Comparison of ENCODE assay signal across 1 cellular context in the genomic region with DNA sequence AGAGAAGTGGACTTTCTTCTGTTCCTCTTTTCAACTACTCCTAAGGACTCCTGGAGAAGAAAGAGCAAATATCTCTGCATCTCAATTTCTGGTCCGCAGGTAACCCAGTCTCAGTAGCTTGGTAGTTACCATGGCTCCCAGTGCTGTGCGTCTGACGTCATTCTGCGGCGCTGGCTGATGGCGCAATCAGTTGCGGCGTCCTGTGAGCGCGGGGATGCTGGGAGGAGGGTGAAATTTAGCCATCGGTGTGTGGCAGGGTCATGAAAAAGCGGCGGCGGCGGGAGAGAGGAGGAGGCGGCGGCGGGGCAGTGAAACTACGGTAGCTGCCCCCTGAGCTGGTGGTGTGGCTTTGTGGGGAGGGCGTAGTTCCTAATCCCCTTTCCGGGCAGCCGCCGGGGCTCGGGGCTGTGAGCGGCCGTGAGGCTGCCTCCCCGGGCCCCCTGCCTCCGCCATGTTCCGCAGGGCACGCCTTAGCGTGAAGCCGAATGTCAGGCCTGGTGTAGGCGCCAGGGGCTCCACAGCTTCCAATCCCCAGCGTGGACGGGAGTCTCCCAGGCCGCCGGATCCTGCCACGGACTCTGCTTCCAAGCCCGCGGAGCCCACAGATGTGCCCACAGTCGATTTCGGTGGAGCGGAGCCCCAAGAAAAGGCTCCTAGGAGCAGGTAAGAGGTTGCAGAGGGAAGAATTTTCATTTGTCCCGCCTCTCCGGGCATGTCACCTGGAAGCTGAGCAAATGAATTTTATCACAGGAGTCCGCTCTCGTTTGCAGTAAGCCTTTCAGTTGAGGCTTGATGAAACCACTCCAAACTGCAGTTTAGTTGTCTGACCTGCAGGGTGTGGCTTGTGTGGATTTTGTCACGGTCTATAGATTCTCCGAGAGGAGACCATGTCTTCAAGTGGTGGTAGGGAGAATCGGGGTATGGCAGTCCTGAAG.
A peak's percentile ranks its signal among the peaks of the same experiment; 100 is the strongest.
TF ChIP-seq lines count a peak whose summit lies in the region.

A gene with protein sequence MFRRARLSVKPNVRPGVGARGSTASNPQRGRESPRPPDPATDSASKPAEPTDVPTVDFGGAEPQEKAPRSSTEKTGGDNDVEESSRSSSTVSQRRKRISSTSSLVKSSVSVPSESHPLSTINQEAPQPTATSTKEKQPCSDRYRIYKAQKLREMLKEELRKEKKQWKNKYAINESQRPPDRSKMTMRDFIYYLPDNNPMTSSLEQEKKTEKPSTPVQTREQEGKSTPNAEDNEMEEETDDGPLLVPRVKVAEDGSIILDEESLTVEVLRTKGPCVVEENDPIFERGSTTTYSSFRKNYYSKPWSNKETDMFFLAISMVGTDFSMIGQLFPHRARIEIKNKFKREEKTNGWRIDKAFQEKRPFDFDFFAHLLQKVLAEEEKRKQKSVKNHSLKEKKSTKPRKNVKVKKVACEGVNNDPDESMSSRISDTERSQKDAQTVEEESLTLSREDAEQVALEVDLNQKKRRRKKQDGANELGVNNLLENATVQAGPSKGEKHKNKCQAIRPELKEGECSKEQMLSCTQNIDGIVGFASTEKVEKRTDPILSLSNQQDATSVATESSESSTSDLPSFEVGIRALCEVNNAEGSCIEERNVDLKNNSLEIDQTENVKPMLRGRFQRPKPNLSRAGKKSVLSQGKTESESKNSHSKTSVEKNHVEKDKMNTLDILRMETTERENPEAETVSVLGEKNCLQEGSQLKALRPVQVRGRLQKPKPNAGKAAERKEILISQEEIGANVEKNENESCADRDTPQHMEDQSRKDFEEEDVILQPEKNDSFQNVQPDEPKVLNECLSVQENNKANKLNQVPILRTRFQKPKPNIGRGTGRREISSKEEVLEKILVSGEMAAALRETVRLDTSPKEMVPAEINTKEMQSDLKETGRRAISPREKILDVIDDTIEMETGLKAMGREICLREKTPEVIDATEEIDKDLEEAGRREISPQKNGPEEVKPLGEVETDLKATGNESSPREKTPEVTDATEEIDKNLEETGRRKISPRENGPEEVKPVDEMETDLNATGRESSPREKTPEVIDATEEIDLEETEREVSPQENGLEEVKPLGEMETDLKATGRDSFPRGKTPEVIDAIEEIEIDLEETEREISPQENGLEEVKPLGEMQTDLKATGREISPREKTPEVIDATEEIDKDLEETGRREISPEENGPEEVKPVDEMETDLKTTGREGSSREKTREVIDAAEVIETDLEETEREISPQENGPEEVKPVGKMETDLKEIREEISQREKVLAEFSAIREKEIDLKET (N-terminal part only) (plus strand): TSS at position 225 of the 935 bp plus-strand sequence. CDS start 227 bp downstream, at position 452.

TF ChIP-seq in K562, 482 proteins besides CTCF, POLR2A, EP300 and RAD21 (continued from another document and continues in another):
- TF ChIP-seq, protein P1, sequence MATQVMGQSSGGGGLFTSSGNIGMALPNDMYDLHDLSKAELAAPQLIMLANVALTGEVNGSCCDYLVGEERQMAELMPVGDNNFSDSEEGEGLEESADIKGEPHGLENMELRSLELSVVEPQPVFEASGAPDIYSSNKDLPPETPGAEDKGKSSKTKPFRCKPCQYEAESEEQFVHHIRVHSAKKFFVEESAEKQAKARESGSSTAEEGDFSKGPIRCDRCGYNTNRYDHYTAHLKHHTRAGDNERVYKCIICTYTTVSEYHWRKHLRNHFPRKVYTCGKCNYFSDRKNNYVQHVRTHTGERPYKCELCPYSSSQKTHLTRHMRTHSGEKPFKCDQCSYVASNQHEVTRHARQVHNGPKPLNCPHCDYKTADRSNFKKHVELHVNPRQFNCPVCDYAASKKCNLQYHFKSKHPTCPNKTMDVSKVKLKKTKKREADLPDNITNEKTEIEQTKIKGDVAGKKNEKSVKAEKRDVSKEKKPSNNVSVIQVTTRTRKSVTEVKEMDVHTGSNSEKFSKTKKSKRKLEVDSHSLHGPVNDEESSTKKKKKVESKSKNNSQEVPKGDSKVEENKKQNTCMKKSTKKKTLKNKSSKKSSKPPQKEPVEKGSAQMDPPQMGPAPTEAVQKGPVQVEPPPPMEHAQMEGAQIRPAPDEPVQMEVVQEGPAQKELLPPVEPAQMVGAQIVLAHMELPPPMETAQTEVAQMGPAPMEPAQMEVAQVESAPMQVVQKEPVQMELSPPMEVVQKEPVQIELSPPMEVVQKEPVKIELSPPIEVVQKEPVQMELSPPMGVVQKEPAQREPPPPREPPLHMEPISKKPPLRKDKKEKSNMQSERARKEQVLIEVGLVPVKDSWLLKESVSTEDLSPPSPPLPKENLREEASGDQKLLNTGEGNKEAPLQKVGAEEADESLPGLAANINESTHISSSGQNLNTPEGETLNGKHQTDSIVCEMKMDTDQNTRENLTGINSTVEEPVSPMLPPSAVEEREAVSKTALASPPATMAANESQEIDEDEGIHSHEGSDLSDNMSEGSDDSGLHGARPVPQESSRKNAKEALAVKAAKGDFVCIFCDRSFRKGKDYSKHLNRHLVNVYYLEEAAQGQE (CRISPR knock-in tag; IDR thresholded peaks at IDR 0.05; ENCODE audit: low read depth): peak; percentile 81; the same call in 1 of the 2 replicates
- TF ChIP-seq ZNF316 (IDR thresholded peaks at IDR 0.05) (no peak), ZBTB17 (CRISPR knock-in tag; IDR thresholded peaks at IDR 0.05) (peak; percentile 65; the same call in 1 of the 2 replicates), ESRRA (IDR thresholded peaks at IDR 0.05; ENCODE audit: borderline replicate concordance, low read depth) (peak; percentile 76), ZNF717 (CRISPR knock-in tag; IDR thresholded peaks at IDR 0.05) (0 out of 2 replicates have a peak, but pooled peaks have one; percentile 50), RCOR1 (IDR thresholded peaks at IDR 0.05; ENCODE audit: borderline replicate concordance in 1 of 2, low read depth in 2 of 2, low read length in 2 of 2) (peak in 1 of 2 experiments; percentile 27; a peak in 1 of 4 replicates), POU5F1 (IDR thresholded peaks at IDR 0.05; ENCODE audit: borderline replicate concordance, low read depth, low read length, partially characterized antibody) (peak; percentile 32), PRMT5 (CRISPR knock-in tag; IDR thresholded peaks at IDR 0.05) (no peak), HEY1 (CRISPR knock-in tag; IDR thresholded peaks at IDR 0.05; ENCODE audit: borderline replicate concordance) (peak; percentile 68), SMAD4 (CRISPR knock-in tag; conservative IDR thresholded peaks at IDR 0.05) (peak; percentile 47; the same call in 1 of the 2 replicates), SMARCA4 (IDR thresholded peaks at IDR 0.05) (peak; percentile 17; the same call in 1 of the 2 replicates), SUPT5H (IDR thresholded peaks at IDR 0.05) (peak; percentile 94), PTTG1 (tag; IDR thresholded peaks at IDR 0.05; ENCODE audit: low read depth) (no peak), ZNF57 (CRISPR knock-in tag; IDR thresholded peaks at IDR 0.05) (no peak), YBX1 (IDR thresholded peaks at IDR 0.05) (no peak), NFATC3 (IDR thresholded peaks at IDR 0.05) (no peak)
- TF ChIP-seq, protein P2, sequence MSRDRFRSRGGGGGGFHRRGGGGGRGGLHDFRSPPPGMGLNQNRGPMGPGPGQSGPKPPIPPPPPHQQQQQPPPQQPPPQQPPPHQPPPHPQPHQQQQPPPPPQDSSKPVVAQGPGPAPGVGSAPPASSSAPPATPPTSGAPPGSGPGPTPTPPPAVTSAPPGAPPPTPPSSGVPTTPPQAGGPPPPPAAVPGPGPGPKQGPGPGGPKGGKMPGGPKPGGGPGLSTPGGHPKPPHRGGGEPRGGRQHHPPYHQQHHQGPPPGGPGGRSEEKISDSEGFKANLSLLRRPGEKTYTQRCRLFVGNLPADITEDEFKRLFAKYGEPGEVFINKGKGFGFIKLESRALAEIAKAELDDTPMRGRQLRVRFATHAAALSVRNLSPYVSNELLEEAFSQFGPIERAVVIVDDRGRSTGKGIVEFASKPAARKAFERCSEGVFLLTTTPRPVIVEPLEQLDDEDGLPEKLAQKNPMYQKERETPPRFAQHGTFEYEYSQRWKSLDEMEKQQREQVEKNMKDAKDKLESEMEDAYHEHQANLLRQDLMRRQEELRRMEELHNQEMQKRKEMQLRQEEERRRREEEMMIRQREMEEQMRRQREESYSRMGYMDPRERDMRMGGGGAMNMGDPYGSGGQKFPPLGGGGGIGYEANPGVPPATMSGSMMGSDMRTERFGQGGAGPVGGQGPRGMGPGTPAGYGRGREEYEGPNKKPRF (IDR thresholded peaks at IDR 0.05; ENCODE audit: low read depth, low read length): no peak
- TF ChIP-seq, protein P3, sequence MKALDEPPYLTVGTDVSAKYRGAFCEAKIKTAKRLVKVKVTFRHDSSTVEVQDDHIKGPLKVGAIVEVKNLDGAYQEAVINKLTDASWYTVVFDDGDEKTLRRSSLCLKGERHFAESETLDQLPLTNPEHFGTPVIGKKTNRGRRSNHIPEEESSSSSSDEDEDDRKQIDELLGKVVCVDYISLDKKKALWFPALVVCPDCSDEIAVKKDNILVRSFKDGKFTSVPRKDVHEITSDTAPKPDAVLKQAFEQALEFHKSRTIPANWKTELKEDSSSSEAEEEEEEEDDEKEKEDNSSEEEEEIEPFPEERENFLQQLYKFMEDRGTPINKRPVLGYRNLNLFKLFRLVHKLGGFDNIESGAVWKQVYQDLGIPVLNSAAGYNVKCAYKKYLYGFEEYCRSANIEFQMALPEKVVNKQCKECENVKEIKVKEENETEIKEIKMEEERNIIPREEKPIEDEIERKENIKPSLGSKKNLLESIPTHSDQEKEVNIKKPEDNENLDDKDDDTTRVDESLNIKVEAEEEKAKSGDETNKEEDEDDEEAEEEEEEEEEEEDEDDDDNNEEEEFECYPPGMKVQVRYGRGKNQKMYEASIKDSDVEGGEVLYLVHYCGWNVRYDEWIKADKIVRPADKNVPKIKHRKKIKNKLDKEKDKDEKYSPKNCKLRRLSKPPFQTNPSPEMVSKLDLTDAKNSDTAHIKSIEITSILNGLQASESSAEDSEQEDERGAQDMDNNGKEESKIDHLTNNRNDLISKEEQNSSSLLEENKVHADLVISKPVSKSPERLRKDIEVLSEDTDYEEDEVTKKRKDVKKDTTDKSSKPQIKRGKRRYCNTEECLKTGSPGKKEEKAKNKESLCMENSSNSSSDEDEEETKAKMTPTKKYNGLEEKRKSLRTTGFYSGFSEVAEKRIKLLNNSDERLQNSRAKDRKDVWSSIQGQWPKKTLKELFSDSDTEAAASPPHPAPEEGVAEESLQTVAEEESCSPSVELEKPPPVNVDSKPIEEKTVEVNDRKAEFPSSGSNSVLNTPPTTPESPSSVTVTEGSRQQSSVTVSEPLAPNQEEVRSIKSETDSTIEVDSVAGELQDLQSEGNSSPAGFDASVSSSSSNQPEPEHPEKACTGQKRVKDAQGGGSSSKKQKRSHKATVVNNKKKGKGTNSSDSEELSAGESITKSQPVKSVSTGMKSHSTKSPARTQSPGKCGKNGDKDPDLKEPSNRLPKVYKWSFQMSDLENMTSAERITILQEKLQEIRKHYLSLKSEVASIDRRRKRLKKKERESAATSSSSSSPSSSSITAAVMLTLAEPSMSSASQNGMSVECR (CRISPR knock-in tag; IDR thresholded peaks at IDR 0.05): peak; percentile 97
- TF ChIP-seq, protein P4, sequence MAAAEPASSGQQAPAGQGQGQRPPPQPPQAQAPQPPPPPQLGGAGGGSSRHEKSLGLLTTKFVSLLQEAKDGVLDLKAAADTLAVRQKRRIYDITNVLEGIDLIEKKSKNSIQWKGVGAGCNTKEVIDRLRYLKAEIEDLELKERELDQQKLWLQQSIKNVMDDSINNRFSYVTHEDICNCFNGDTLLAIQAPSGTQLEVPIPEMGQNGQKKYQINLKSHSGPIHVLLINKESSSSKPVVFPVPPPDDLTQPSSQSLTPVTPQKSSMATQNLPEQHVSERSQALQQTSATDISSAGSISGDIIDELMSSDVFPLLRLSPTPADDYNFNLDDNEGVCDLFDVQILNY (CRISPR knock-in tag; IDR thresholded peaks at IDR 0.05): no peak
- TF ChIP-seq, protein P5, sequence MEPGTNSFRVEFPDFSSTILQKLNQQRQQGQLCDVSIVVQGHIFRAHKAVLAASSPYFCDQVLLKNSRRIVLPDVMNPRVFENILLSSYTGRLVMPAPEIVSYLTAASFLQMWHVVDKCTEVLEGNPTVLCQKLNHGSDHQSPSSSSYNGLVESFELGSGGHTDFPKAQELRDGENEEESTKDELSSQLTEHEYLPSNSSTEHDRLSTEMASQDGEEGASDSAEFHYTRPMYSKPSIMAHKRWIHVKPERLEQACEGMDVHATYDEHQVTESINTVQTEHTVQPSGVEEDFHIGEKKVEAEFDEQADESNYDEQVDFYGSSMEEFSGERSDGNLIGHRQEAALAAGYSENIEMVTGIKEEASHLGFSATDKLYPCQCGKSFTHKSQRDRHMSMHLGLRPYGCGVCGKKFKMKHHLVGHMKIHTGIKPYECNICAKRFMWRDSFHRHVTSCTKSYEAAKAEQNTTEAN (CRISPR knock-in tag; IDR thresholded peaks at IDR 0.05): no peak
- TF ChIP-seq, protein P6, sequence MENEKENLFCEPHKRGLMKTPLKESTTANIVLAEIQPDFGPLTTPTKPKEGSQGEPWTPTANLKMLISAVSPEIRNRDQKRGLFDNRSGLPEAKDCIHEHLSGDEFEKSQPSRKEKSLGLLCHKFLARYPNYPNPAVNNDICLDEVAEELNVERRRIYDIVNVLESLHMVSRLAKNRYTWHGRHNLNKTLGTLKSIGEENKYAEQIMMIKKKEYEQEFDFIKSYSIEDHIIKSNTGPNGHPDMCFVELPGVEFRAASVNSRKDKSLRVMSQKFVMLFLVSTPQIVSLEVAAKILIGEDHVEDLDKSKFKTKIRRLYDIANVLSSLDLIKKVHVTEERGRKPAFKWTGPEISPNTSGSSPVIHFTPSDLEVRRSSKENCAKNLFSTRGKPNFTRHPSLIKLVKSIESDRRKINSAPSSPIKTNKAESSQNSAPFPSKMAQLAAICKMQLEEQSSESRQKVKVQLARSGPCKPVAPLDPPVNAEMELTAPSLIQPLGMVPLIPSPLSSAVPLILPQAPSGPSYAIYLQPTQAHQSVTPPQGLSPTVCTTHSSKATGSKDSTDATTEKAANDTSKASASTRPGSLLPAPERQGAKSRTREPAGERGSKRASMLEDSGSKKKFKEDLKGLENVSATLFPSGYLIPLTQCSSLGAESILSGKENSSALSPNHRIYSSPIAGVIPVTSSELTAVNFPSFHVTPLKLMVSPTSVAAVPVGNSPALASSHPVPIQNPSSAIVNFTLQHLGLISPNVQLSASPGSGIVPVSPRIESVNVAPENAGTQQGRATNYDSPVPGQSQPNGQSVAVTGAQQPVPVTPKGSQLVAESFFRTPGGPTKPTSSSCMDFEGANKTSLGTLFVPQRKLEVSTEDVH (IDR thresholded peaks at IDR 0.05; ENCODE audit: low read depth, partially characterized antibody): peak; percentile 90
- TF ChIP-seq, protein P7, sequence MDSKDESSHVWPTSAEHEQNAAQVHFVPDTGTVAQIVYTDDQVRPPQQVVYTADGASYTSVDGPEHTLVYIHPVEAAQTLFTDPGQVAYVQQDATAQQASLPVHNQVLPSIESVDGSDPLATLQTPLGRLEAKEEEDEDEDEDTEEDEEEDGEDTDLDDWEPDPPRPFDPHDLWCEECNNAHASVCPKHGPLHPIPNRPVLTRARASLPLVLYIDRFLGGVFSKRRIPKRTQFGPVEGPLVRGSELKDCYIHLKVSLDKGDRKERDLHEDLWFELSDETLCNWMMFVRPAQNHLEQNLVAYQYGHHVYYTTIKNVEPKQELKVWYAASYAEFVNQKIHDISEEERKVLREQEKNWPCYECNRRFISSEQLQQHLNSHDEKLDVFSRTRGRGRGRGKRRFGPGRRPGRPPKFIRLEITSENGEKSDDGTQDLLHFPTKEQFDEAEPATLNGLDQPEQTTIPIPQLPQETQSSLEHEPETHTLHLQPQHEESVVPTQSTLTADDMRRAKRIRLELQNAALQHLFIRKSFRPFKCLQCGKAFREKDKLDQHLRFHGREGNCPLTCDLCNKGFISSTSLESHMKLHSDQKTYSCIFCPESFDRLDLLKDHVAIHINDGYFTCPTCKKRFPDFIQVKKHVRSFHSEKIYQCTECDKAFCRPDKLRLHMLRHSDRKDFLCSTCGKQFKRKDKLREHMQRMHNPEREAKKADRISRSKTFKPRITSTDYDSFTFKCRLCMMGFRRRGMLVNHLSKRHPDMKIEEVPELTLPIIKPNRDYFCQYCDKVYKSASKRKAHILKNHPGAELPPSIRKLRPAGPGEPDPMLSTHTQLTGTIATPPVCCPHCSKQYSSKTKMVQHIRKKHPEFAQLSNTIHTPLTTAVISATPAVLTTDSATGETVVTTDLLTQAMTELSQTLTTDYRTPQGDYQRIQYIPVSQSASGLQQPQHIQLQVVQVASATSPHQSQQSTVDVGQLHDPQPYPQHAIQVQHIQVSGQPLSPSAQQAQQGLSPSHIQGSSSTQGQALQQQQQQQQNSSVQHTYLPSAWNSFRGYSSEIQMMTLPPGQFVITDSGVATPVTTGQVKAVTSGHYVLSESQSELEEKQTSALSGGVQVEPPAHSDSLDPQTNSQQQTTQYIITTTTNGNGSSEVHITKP (IDR thresholded peaks at IDR 0.05; ENCODE audit: partially characterized antibody): peak; percentile 72
